In the genomic region with DNA sequence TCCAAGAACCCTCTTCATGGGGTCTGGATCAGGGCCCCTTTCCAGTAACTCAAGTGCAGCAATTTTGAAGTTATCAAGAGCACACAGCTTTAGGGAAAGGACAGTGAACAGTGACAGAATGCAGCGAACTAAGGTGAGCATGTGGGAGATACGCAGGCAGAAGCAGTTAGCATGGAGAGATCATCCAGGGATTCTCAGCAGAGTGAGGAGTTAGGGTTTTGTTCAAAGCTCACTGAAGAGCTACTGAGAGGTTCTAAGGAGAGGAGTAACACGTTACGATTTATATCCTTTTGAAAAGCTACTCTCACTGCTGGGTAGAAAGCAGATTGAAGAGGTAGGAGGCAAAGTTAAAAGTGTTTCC, we compare ENCODE assay signal across 20 cellular contexts.
"Had no signal": no experiment of that assay in that cellular context is flagged by ENCODE, and none has a peak within 500 bp of the region (broad histone marks: within the 10 kb centered on the region; RNA-seq: fewer than 3 reads in every experiment).

No MANE protein-coding gene starts in this region.

- H3K4me1 ChIP-seq: thyroid gland had no signal

- H3K4me3 Mint-ChIP-seq: activated CD4-positive, alpha-beta T cell treated with anti-CD3 and anti-CD28 coated beads, Interleukin-2, amount 10 ng/mL, durations not matched to agents 24 days and 14 days; activated CD8-positive, alpha-beta T cell treated with anti-CD3 and anti-CD28 coated beads, Interleukin-2, amount 10 ng/mL, durations not matched to agents 7 days and 5 days; activated naive CD8-positive, alpha-beta T cell treated with anti-CD3 and anti-CD28 coated beads, Interleukin-2, amount 50 U/mL, for 24 hours; activated T-cell treated with anti-CD3 and anti-CD28 coated beads, Interleukin-2, amount 50 U/mL, for 72 hours; natural killer cell had no signal

- DNase-seq: activated CD4-positive, alpha-beta T cell treated with anti-CD3 and anti-CD28 coated beads, Interleukin-2, amount 10 ng/mL, durations not matched to agents 24 days and 14 days; activated CD4-positive, CD25-positive, alpha-beta regulatory T cell; activated CD8-positive, alpha-beta memory T cell treated with anti-CD3 and anti-CD28 coated beads, Interleukin-2, amount 50 U/mL, for 4 hours; activated CD8-positive, alpha-beta T cell treated with anti-CD3 and anti-CD28 coated beads, Interleukin-2, amount 10 ng/mL, durations not matched to agents 7 days and 5 days; activated gamma-delta T cell; activated naive CD8-positive, alpha-beta T cell treated with anti-CD3 and anti-CD28 coated beads, Interleukin-2, amount 50 U/mL, for 24 hours; activated T-cell treated with anti-CD3 and anti-CD28 coated beads, Interleukin-2, amount 50 U/mL, for 72 hours; anterior cingulate cortex; brain microvascular endothelial cell; mesendoderm; natural killer cell; nucleus accumbens; retina; stimulated activated CD4-positive, alpha-beta T cell treated with anti-CD3 and anti-CD28 coated beads, Interleukin-12 subunit alpha, Interleukin-12 subunit beta, amount 100 ng/mL, for 4 hours; stimulated activated CD4-positive, alpha-beta T cell treated with anti-CD3 and anti-CD28 coated beads, Interleukin-1b, Interleukin-23, amount 100 ng/mL, for 48 hours; stimulated activated CD8-positive, alpha-beta memory T cell treated with anti-CD3 and anti-CD28 coated beads, Interleukin-4, amount 100 ng/mL, for 48 hours; T-helper 9 cell; thyroid gland had no signal

- H3K36me3 Mint-ChIP-seq: natural killer cell had no signal

- H3K27ac ChIP-seq: brain microvascular endothelial cell, coronary artery, esophagus muscularis mucosa, thyroid gland had no signal

- H3K4me3 ChIP-seq: coronary artery, esophagus muscularis mucosa, thyroid gland had no signal

- H3K27me3 ChIP-seq: brain microvascular endothelial cell, esophagus muscularis mucosa, thyroid gland had no signal

- H3K9me3 ChIP-seq: esophagus muscularis mucosa, thyroid gland had no signal

- H3K36me3 ChIP-seq: brain microvascular endothelial cell, esophagus muscularis mucosa, thyroid gland had no signal

- H3K9me3 Mint-ChIP-seq: activated CD4-positive, alpha-beta T cell treated with anti-CD3 and anti-CD28 coated beads, Interleukin-2, amount 10 ng/mL, durations not matched to agents 24 days and 14 days; activated naive CD8-positive, alpha-beta T cell treated with anti-CD3 and anti-CD28 coated beads, Interleukin-2, amount 50 U/mL, for 24 hours; activated T-cell treated with anti-CD3 and anti-CD28 coated beads, Interleukin-2, amount 50 U/mL, for 72 hours; natural killer cell had no signal

- ATAC-seq: activated CD8-positive, alpha-beta T cell treated with anti-CD3 and anti-CD28 coated beads, Interleukin-2, amount 10 ng/mL, durations not matched to agents 7 days and 5 days; activated naive CD8-positive, alpha-beta T cell treated with anti-CD3 and anti-CD28 coated beads, Interleukin-2, amount 50 U/mL, for 24 hours; activated T-cell treated with anti-CD3 and anti-CD28 coated beads, Interleukin-2, amount 50 U/mL, for 72 hours; natural killer cell had no signal

- H3K27ac Mint-ChIP-seq: activated CD4-positive, alpha-beta T cell treated with anti-CD3 and anti-CD28 coated beads, Interleukin-2, amount 10 ng/mL, durations not matched to agents 24 days and 14 days; activated CD8-positive, alpha-beta T cell treated with anti-CD3 and anti-CD28 coated beads, Interleukin-2, amount 10 ng/mL, durations not matched to agents 7 days and 5 days; activated naive CD8-positive, alpha-beta T cell treated with anti-CD3 and anti-CD28 coated beads, Interleukin-2, amount 50 U/mL, for 24 hours; activated T-cell treated with anti-CD3 and anti-CD28 coated beads, Interleukin-2, amount 50 U/mL, for 72 hours; natural killer cell had no signal
